Comparison of ENCODE assay signal across 31 cellular contexts in the genomic region with DNA sequence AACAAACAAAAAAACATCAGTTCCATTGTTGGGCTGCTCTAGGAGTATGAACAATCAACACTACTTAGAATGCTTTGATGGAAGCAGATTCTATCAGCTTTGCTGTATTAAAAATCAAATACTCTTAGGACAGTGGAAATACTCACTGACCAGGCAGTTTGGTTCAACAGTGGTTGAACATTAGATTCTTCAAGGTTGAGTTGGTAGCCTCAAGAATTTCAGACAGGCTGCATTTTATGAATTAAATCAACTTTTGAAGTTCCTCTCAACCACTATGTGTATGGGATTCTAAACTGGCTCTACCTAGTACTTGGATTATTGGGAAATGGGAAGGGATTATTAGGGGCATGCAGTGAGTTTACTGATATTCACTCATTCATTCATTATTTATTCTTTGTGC. TPM values are rescaled to one million over a fixed set of nuclear protein-coding genes. Genes with fewer than 3 reads are reported as not detected.
DNase-seq lines count a peak whose midpoint lies in the region; ATAC-seq and TF ChIP-seq lines count a peak whose summit lies in the region.
"Had no signal": no experiment of that assay in that cellular context is flagged by ENCODE, and none has a peak within 500 bp of the region (broad histone marks: within the 10 kb centered on the region; RNA-seq: fewer than 3 reads in every experiment).

No MANE protein-coding gene starts in this region.

- no peak overlapping the region for H3K4me3 ChIP-seq in brain microvascular endothelial cell (ENCODE audit: low read depth, low read length)
- no peak overlapping the region for H3K4me3 ChIP-seq in neural cell (ENCODE audit: low read length)
- H3K4me3 ChIP-seq: esophagus muscularis mucosa, hepatocyte, mucosa of descending colon had no signal

- no peak overlapping the region for H2AFZ ChIP-seq in neural cell (ENCODE audit: low read depth, low read length)
- H2AFZ ChIP-seq: hepatocyte had no signal

- in situ Hi-C loops in brain microvascular endothelial cell (cut with HindIII; ENCODE audit: low pct_ligation_motif_present, low sequenced_read_pairs), result no loop called here

- H3K4me2 ChIP-seq in neural cell (ENCODE audit: low read length), result no peak overlapping the region
- H3K4me2 ChIP-seq: hepatocyte had no signal

- no peak for TF ChIP-seq CTCF in brain microvascular endothelial cell (IDR thresholded peaks at IDR 0.05; ENCODE audit: low read depth, low read length, missing control alignments)
- TF ChIP-seq CTCF in neural cell (IDR thresholded peaks at IDR 0.05; ENCODE audit: poor library complexity, severe bottlenecking), result no peak

- DNase-seq in AG08396 (ENCODE audit: low spot score) (peak; percentile 30), HCEC 1CT (peak; percentile 10), brain microvascular endothelial cell (peak; percentile 28), cerebellum (ENCODE audit: low spot score) (no peak), NCI-H187 (lab: John Stamatoyannopoulos, UW) (no peak), NCI-H1436 (lab: John Stamatoyannopoulos, UW) (no peak)
- no peak for DNase-seq in stimulated activated naive CD8-positive, alpha-beta T cell treated with anti-CD3 and anti-CD28 coated beads, Interleukin-15, Interleukin-2, amounts not matched to agents 100 U/mL and 50 U/mL, for 24 hours
- DNase-seq: activated CD4-positive, alpha-beta T cell treated with anti-CD3 and anti-CD28 coated beads, Interleukin-2, amount 10 ng/mL, durations not matched to agents 24 days and 14 days; activated effector memory CD4-positive, alpha-beta T cell treated with Interleukin-2 at 50 U/mL for 16 hours; activated T-cell treated with anti-CD3 and anti-CD28 coated beads, Interleukin-2, amount 50 U/mL, for 1 hour; anterior cingulate cortex; C1 segment of cervical spinal cord; Caco-2; dermis blood vessel endothelial cell; foreskin melanocyte; left colon; mucosa of descending colon; natural killer cell; NCI-H146; NCI-H2107; NCI-H446 treated with DMSO at 0.1 percent for 48 hours; T-cell had no signal

- H3K9ac ChIP-seq in neural cell (ENCODE audit: low read length), result no peak overlapping the region

- ATAC-seq in stimulated activated naive CD8-positive, alpha-beta T cell treated with anti-CD3 and anti-CD28 coated beads, Interleukin-15, Interleukin-2, amounts not matched to agents 100 U/mL and 50 U/mL, for 24 hours, result no peak
- ATAC-seq: activated naive CD4-positive, alpha-beta T cell treated with anti-CD3 and anti-CD28 coated beads, Interleukin-2, amount 50 U/mL, for 72 hours; left colon; mucosa of descending colon; natural killer cell; stimulated activated effector memory CD8-positive, alpha-beta T cell treated with anti-CD3 and anti-CD28 coated beads, Interleukin-12 subunit alpha, Interleukin-12 subunit beta, amount 100 ng/mL, for 72 hours; T-cell had no signal

- H3K27me3 ChIP-seq in brain microvascular endothelial cell (replicated peaks) (no peaks in the 10 kb centered on the region), neural cell (ENCODE audit: insufficient read depth, low read depth, low read length) (no peaks in the 10 kb centered on the region)
- H3K27me3 ChIP-seq: esophagus muscularis mucosa, hepatocyte had no signal

- no peaks in the 10 kb centered on the region for H3K79me2 ChIP-seq in neural cell (replicated peaks; ENCODE audit: insufficient read depth, low read length)
- H3K79me2 ChIP-seq: hepatocyte had no signal

- TF ChIP-seq EP300 in neural cell (conservative IDR thresholded peaks at IDR 0.05; ENCODE audit: poor library complexity, severe bottlenecking), result no peak

- H3F3A ChIP-seq in neural cell (ENCODE audit: insufficient read depth, low read length, poor library complexity, severe bottlenecking), result no peaks in the 10 kb centered on the region

- H3K27ac ChIP-seq in brain microvascular endothelial cell, result peak overlapping the region; percentile 52
- peak overlapping the region; percentile 3 for H3K27ac ChIP-seq in neural cell (ENCODE audit: low read length)
- H3K27ac ChIP-seq: esophagus muscularis mucosa, hepatocyte had no signal

- H3K9me3 ChIP-seq in neural cell (ENCODE audit: low read length), result no peaks in the 10 kb centered on the region
- H3K9me3 ChIP-seq: Caco-2, esophagus muscularis mucosa, mucosa of descending colon had no signal

- no peaks in the 10 kb centered on the region for H4K20me1 ChIP-seq in neural cell (ENCODE audit: insufficient read depth)

- no peaks in the 10 kb centered on the region for H3K9me2 ChIP-seq in neural cell (ENCODE audit: insufficient read depth, low read length)

- no peaks in the 10 kb centered on the region for H3K36me3 ChIP-seq in brain microvascular endothelial cell (replicated peaks)
- H3K36me3 ChIP-seq in neural cell (ENCODE audit: insufficient read depth, low read length), result no peaks in the 10 kb centered on the region
- H3K36me3 ChIP-seq: esophagus muscularis mucosa had no signal

- TF ChIP-seq RAD21 in neural cell (conservative IDR thresholded peaks at IDR 0.05), result no peak

TF ChIP-seq in neural cell, 6 proteins besides CTCF, POLR2A, EP300 and RAD21:
- no peak for TF ChIP-seq SMC3 (conservative IDR thresholded peaks at IDR 0.05; ENCODE audit: poor library complexity)
- TF ChIP-seq MXI1 (conservative IDR thresholded peaks at IDR 0.05; ENCODE audit: poor library complexity, severe bottlenecking), result no peak
- no peak for TF ChIP-seq EZH2 (IDR thresholded peaks at IDR 0.05; ENCODE audit: borderline replicate concordance, insufficient read depth, low read length, poor library complexity, severe bottlenecking)
- TF ChIP-seq TAF1 (IDR thresholded peaks at IDR 0.05; ENCODE audit: low read depth), result no peak
- TF ChIP-seq POLR2AphosphoS5 (IDR thresholded peaks at IDR 0.05), result no peak
- TF ChIP-seq, protein P1, sequence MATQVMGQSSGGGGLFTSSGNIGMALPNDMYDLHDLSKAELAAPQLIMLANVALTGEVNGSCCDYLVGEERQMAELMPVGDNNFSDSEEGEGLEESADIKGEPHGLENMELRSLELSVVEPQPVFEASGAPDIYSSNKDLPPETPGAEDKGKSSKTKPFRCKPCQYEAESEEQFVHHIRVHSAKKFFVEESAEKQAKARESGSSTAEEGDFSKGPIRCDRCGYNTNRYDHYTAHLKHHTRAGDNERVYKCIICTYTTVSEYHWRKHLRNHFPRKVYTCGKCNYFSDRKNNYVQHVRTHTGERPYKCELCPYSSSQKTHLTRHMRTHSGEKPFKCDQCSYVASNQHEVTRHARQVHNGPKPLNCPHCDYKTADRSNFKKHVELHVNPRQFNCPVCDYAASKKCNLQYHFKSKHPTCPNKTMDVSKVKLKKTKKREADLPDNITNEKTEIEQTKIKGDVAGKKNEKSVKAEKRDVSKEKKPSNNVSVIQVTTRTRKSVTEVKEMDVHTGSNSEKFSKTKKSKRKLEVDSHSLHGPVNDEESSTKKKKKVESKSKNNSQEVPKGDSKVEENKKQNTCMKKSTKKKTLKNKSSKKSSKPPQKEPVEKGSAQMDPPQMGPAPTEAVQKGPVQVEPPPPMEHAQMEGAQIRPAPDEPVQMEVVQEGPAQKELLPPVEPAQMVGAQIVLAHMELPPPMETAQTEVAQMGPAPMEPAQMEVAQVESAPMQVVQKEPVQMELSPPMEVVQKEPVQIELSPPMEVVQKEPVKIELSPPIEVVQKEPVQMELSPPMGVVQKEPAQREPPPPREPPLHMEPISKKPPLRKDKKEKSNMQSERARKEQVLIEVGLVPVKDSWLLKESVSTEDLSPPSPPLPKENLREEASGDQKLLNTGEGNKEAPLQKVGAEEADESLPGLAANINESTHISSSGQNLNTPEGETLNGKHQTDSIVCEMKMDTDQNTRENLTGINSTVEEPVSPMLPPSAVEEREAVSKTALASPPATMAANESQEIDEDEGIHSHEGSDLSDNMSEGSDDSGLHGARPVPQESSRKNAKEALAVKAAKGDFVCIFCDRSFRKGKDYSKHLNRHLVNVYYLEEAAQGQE (IDR thresholded peaks at IDR 0.05; ENCODE audit: borderline replicate concordance), result no peak

RNA-seq across cellular contexts. Expression of a gene that starts 35.0 kb away (rescaled TPM):
- polyA plus RNA-seq in neural cell, result not detected in 2 replicates
- polyA minus RNA-seq in neural cell, result not detected in 2 replicates
- total RNA-seq in cerebellum, result not detected
- total RNA-seq: A673; activated CD4-positive, alpha-beta T cell treated with anti-CD3 and anti-CD28 coated beads, Interleukin-2, amount 10 ng/mL, durations not matched to agents 24 days and 14 days; activated naive CD4-positive, alpha-beta T cell treated with anti-CD3 and anti-CD28 coated beads, Interleukin-2, amount 50 U/mL, for 72 hours; Caco-2; esophagus muscularis mucosa; left colon; LHCN-M2; lung microvascular endothelial cell; mucosa of descending colon; natural killer cell; T-cell; temporal lobe had no signal

Comparison
In these comparisons a context has a peak if more than half of its experiments do, and no peak if none do; other contexts are left out.
1. DNase-seq: peak in AG08396 (single experiment), HCEC 1CT (single experiment) and brain microvascular endothelial cell (single experiment); none in cerebellum (single experiment), NCI-H187 (0 of 2), NCI-H1436 (single experiment) and stimulated activated naive CD8-positive, alpha-beta T cell treated with anti-CD3 and anti-CD28 coated beads, Interleukin-15, Interleukin-2, amounts not matched to agents 100 U/mL and 50 U/mL, for 24 hours (single experiment).